Comparison of ENCODE assay signal across 20 cellular contexts in genomic region chr6:43766426-43766825, GRCh38. TPM values are rescaled to one million over a fixed set of nuclear protein-coding genes. Genes with fewer than 3 reads are reported as not detected.
A peak's percentile ranks its signal among the peaks of the same experiment; 100 is the strongest.
DNase-seq lines count a peak whose midpoint lies in the region; ATAC-seq and TF ChIP-seq lines count a peak whose summit lies in the region.
"Had no signal": no experiment of that assay in that cellular context is flagged by ENCODE, and none has a peak within 500 bp of the region (broad histone marks: within the 10 kb centered on the region; RNA-seq: fewer than 3 reads in every experiment).

No MANE protein-coding gene starts in this region.

- no peak overlapping the region for H2BK5ac ChIP-seq in neuronal stem cell (ENCODE audit: low read length)

- H3K27ac ChIP-seq in breast epithelium: peak overlapping the region; percentile 19 to 96
- peak overlapping the region; percentile 75 for H3K27ac ChIP-seq in hepatocyte
- H3K27ac ChIP-seq in neuronal stem cell (replicated peaks; ENCODE audit: low read length): no peak overlapping the region
- H3K27ac ChIP-seq: 22Rv1 had no signal

- TF ChIP-seq CTCF in breast epithelium (IDR thresholded peaks at IDR 0.05) (no peak), MCF 10A (IDR thresholded peaks at IDR 0.05; ENCODE audit: unreplicated experiment) (no peak), hepatocyte (IDR thresholded peaks at IDR 0.05; ENCODE audit: poor library complexity) (no peak)

- H3K4ac ChIP-seq in neuronal stem cell (ENCODE audit: low read length): no peak overlapping the region

- WGBS in hepatocyte (ENCODE audit: low lambda C conversion rate, missing lambda C conversion rate): 87% methylated on average over 1 of the region's 1 CpG
- WGBS in neuronal stem cell (ENCODE audit: extremely low coverage in 2 of 2, insufficient read length in 2 of 2, insufficient replicate concordance in 1 of 2), 2 donors: no CpG with 5 or more reads among the region's 1 CpG

- H4K20me1 ChIP-seq in hepatocyte (ENCODE audit: insufficient read depth, poor library complexity, severe bottlenecking): peaks cover 7% of the 10 kb centered on the region

- H3K79me1 ChIP-seq in neuronal stem cell (ENCODE audit: low read depth, low read length): peaks cover 10% of the 10 kb centered on the region

- H2BK15ac ChIP-seq in neuronal stem cell (ENCODE audit: low read length): no peak overlapping the region

- H3K9ac ChIP-seq in neuronal stem cell (ENCODE audit: low read depth, low read length, poor library complexity): no peak overlapping the region
- H3K9ac ChIP-seq: SK-N-SH had no signal

- TF ChIP-seq POLR2A in breast epithelium (IDR thresholded peaks at IDR 0.05): no peak

- H3K23ac ChIP-seq in neuronal stem cell (ENCODE audit: low read depth, low read length, poor library complexity): no peak overlapping the region

- no peak overlapping the region for H2BK12ac ChIP-seq in neuronal stem cell (ENCODE audit: low read length)

- H3K4me1 Mint-ChIP-seq in MCF 10A (ENCODE audit: insufficient read depth, unreplicated experiment): no peaks in the 10 kb centered on the region

- no peaks in the 10 kb centered on the region for H3K36me3 ChIP-seq in breast epithelium
- no peaks in the 10 kb centered on the region for H3K36me3 ChIP-seq in hepatocyte (replicated peaks; ENCODE audit: insufficient read depth, low read depth)
- H3K36me3 ChIP-seq in neuronal stem cell (replicated peaks in 1 of 2; ENCODE audit: control insufficient read depth in 2 of 2, insufficient read depth in 2 of 2, low read length in 2 of 2): no peaks in the 10 kb centered on the region

- intact Hi-C loops in breast epithelium (cut with DNase I; ENCODE audit: low total_unique reads): loop anchor here (5.0 kb wide), 1 partner anchor 99 kb away; no protein-coding TSS in a partner anchor
- intact Hi-C loops in MCF 10A (cut with micrococcal nuclease): no loop called here

- no peak overlapping the region for H2BK120ac ChIP-seq in neuronal stem cell (ENCODE audit: low read depth, low read length)

- no peak overlapping the region for H3K27ac Mint-ChIP-seq in MCF 10A (ENCODE audit: low read depth, unreplicated experiment)

- no TSS peak for BruUV-seq in MCF 10A (replicated peaks; lab: Mats Ljungman, UMichigan)

- H4K8ac ChIP-seq in neuronal stem cell (ENCODE audit: low read depth, low read length): no peak overlapping the region

- no peak for ATAC-seq in GM18498 (IDR thresholded peaks at IDR 0.05; ENCODE audit: unreplicated experiment)
- no peak for ATAC-seq in GM18868 (IDR thresholded peaks at IDR 0.05; ENCODE audit: unreplicated experiment)
- ATAC-seq: PC-3 had no signal

- CTCF ChIA-PET in MCF 10A (lab: Yijun Ruan, JAX): interaction anchor here (1.2 to 1.6 kb wide), 4 partner anchors 41 to 312 kb away, joined by 3 to 6 read pairs (median 4); no protein-coding TSS in a partner anchor

- DNase-seq in breast epithelium (ENCODE audit: low spot score in 2 of 2): no peak
- no peak for DNase-seq in MCF 10A (ENCODE audit: unreplicated experiment)
- no peak for DNase-seq in hepatocyte (ENCODE audit: low spot score)
- no peak for DNase-seq in neuronal stem cell (ENCODE audit: low spot score)
- no peak for DNase-seq in hippocampal formation (lab: John Stamatoyannopoulos, UW)
- no peak for DNase-seq in NK-92 treated with Interleukin-12 subunit alpha and Interleukin-12 subunit beta, amount 100 ng/mL, for 24 hours (lab: John Stamatoyannopoulos, UW)
- DNase-seq: DMS 273 treated with DMSO at 0.1 percent for 48 hours, GDM1, HCEC 1CT, NCI-H1105, NCI-H2081, NCI-H510A, NCI-H774, PC-3, RPMI8226, SHP77 treated with DMSO at 0.1 percent for 48 hours, SK-N-SH had no signal

- peaks cover 13% of the 10 kb centered on the region for H3K79me2 ChIP-seq in hepatocyte

- H3K27me3 Mint-ChIP-seq in MCF 10A (ENCODE audit: insufficient read depth, unreplicated experiment): no peaks in the 10 kb centered on the region

- H3K9me3 ChIP-seq in breast epithelium (no peaks in the 10 kb centered on the region), hepatocyte (ENCODE audit: low read depth) (no peaks in the 10 kb centered on the region), neuronal stem cell (replicated peaks in 1 of 2; ENCODE audit: control insufficient read depth in 2 of 2, insufficient read depth in 1 of 2, low read depth in 1 of 2, low read length in 2 of 2) (no peaks in the 10 kb centered on the region)
- H3K9me3 ChIP-seq: SK-N-SH had no signal

- H2AFZ ChIP-seq in hepatocyte (no peak overlapping the region), neuronal stem cell (ENCODE audit: low read length) (no peak overlapping the region)

- no peak overlapping the region for H3K4me3 ChIP-seq in breast epithelium
- H3K4me3 ChIP-seq in hepatocyte: no peak overlapping the region
- no peak overlapping the region for H3K4me3 ChIP-seq in neuronal stem cell (ENCODE audit: low read length in 2 of 2)

- no peak overlapping the region for H3K18ac ChIP-seq in neuronal stem cell (ENCODE audit: low read length)

- H3K4me3 Mint-ChIP-seq in MCF 10A (ENCODE audit: unreplicated experiment): no peak overlapping the region

- no peaks in the 10 kb centered on the region for H3K9me2 ChIP-seq in hepatocyte (replicated peaks; ENCODE audit: insufficient read depth)
- H3K9me2 ChIP-seq: SK-N-SH had no signal

- no peak overlapping the region for H4K91ac ChIP-seq in neuronal stem cell (ENCODE audit: low read depth, low read length, poor library complexity)

- H3K27me3 ChIP-seq in breast epithelium (no peaks in the 10 kb centered on the region), hepatocyte (no peaks in the 10 kb centered on the region), neuronal stem cell (ENCODE audit: control insufficient read depth in 3 of 3, insufficient read depth in 3 of 3, low read depth in 1 of 3, low read length in 3 of 3) (peaks cover 0 to 59% (median 0%) of the 10 kb centered on the region in 3 experiments)

- no peak overlapping the region for H3K14ac ChIP-seq in neuronal stem cell (ENCODE audit: low read length)

- H3K4me2 ChIP-seq in hepatocyte: no peak overlapping the region
- H3K4me2 ChIP-seq in neuronal stem cell (ENCODE audit: insufficient read depth, low read length, poor library complexity, severe bottlenecking): no peak overlapping the region
- H3K4me2 ChIP-seq: SK-N-SH had no signal

- no peaks in the 10 kb centered on the region for H3K36me3 Mint-ChIP-seq in MCF 10A (ENCODE audit: insufficient read depth, unreplicated experiment)

- POLR2A ChIA-PET in MCF 10A (lab: Yijun Ruan, JAX): no interaction called here

- H3K4me1 ChIP-seq in breast epithelium (peaks cover 0 to 10% of the 10 kb centered on the region in 2 donors), hepatocyte (ENCODE audit: insufficient read depth) (peaks cover 59% of the 10 kb centered on the region), neuronal stem cell (ENCODE audit: control insufficient read depth in 2 of 2, insufficient read depth in 1 of 2, low read depth in 1 of 2, low read length in 2 of 2) (peaks cover 2 to 27% of the 10 kb centered on the region in 2 donors)

- H2AK5ac ChIP-seq in neuronal stem cell (ENCODE audit: low read depth, low read length): peak overlapping the region; percentile 36

- H3K9me3 Mint-ChIP-seq in MCF 10A (ENCODE audit: unreplicated experiment): no peaks in the 10 kb centered on the region

RNA-seq across cellular contexts. Expression of gene VEGFA, which starts 3.6 kb away (rescaled TPM):
- total RNA-seq in breast epithelium (100 to 1,000 TPM; 123 to 230 (median 132) TPM), MCF 10A (2022) (265 and 366 TPM in 2 replicates), hepatocyte (165 and 179 TPM in 2 replicates)
- 129 and 148 TPM in 2 replicates for polyA plus RNA-seq in hepatocyte
- 29.0 TPM for polyA plus RNA-seq in neuronal stem cell (2013, experiment 1 of 2)
- polyA plus RNA-seq in neuronal stem cell (2013, experiment 2 of 2): 29.1 TPM
